In the genomic region with DNA sequence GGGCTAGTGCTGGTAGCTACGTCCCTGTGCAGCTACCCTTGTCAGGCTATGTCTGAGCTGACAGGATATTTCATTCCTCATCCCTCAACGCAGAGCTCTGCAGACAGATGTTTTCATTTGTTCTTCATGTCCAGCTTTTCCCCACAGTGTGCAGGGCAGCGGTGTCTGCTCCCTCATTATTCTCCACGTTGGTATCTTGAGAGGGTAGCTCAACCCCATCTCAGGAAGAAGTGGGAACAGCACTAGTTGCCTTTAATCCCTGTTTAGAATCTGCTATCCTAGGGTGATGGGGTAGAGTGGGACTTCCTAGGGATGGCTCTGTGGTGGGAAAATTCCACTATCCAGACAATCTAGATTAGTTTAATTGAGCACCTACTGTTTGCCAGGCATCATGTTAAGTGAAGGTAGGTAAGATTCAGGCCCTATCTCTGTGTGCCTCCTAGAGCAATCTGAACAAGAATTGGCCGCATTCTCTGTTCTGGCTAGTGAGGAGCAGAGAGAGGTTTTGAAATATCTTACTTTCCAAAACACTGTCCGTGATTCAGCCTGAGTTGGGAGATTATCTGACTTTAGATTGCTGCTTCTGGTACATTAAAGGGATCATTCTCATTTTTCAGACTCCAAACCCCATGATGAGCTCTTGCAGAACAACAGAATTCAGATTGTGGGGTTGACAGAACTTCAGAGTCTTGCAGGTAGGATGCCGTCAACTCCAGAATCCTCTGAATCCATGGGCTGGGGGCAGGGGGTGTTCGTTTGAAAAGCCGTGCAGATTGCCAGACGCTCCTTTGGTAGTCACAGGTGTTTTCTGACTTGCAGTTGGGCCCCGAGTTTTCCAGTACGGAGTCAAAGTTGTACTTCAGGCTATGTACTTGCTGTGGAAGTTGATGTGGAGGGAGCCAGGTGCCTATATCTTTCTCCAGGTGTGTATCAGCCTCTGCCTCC, we compare ENCODE assay signal across 8 cellular contexts. TPM values are rescaled to one million over a fixed set of nuclear protein-coding genes. Genes with fewer than 3 reads are reported as not detected.
DNase-seq lines count a peak whose midpoint lies in the region; ATAC-seq and TF ChIP-seq lines count a peak whose summit lies in the region.

No MANE protein-coding gene starts in this region.

- H3K27ac Mint-ChIP-seq in activated CD4-positive, alpha-beta T cell treated with anti-CD3 and anti-CD28 coated beads, Interleukin-2, amount 10 ng/mL, durations not matched to agents 24 days and 14 days: peak overlapping the region; percentile 99

- H3K36me3 ChIP-seq in left lung: peaks cover 0 to 37% of the 10 kb centered on the region in 2 donors
- peaks cover 8 to 12% of the 10 kb centered on the region in 2 donors for H3K36me3 ChIP-seq in thyroid gland

- H3K36me3 Mint-ChIP-seq in activated CD4-positive, alpha-beta T cell treated with anti-CD3 and anti-CD28 coated beads, Interleukin-2, amount 10 ng/mL, durations not matched to agents 24 days and 14 days (ENCODE audit: low read depth): peaks cover 22% of the 10 kb centered on the region

- no peaks in the 10 kb centered on the region for H3K27me3 ChIP-seq in left lung
- no peaks in the 10 kb centered on the region for H3K27me3 ChIP-seq in thyroid gland

- ATAC-seq in left lung (no peak), HG03135 (IDR thresholded peaks at IDR 0.05; ENCODE audit: unreplicated experiment) (no peak)

- no peaks in the 10 kb centered on the region for H3K9me3 Mint-ChIP-seq in activated CD4-positive, alpha-beta T cell treated with anti-CD3 and anti-CD28 coated beads, Interleukin-2, amount 10 ng/mL, durations not matched to agents 24 days and 14 days

- H3K4me3 Mint-ChIP-seq in activated CD4-positive, alpha-beta T cell treated with anti-CD3 and anti-CD28 coated beads, Interleukin-2, amount 10 ng/mL, durations not matched to agents 24 days and 14 days: peak overlapping the region; percentile 100

- no peak for DNase-seq in activated CD4-positive, alpha-beta T cell treated with anti-CD3 and anti-CD28 coated beads, Interleukin-2, amount 10 ng/mL, durations not matched to agents 24 days and 14 days
- no peak for DNase-seq in activated CD4-positive, alpha-beta T cell treated with anti-CD3 and anti-CD28 coated beads for 48 hours
- DNase-seq in left lung (no peak), thyroid gland (no peak), hippocampal formation (lab: John Stamatoyannopoulos, UW) (no peak), OCI-M2 (lab: John Stamatoyannopoulos, UW; ENCODE audit: unreplicated experiment) (no peak)

- H3K4me1 ChIP-seq in left lung (peaks cover 3 to 18% of the 10 kb centered on the region in 2 donors), thyroid gland (peaks cover 4 to 16% of the 10 kb centered on the region in 2 donors)

- WGBS in thyroid gland, 2 donors: 62 to 70% methylated on average over 11 to 12 of the region's 12 CpGs

- H3K27ac ChIP-seq in angular gyrus (ENCODE audit: low read depth, low read length): peak overlapping the region; percentile 29
- peak overlapping the region; percentile 76 to 86 for H3K27ac ChIP-seq in left lung
- peak overlapping the region in 2 of 3 donors; percentile 34 to 75 for H3K27ac ChIP-seq in thyroid gland

- H3K27me3 Mint-ChIP-seq in activated CD4-positive, alpha-beta T cell treated with anti-CD3 and anti-CD28 coated beads, Interleukin-2, amount 10 ng/mL, durations not matched to agents 24 days and 14 days: no peaks in the 10 kb centered on the region

- intact Hi-C loops in activated CD4-positive, alpha-beta T cell treated with anti-CD3 and anti-CD28 coated beads, Interleukin-2, amount 10 ng/mL, durations not matched to agents 24 days and 14 days (cut with micrococcal nuclease): loop anchor here (2.0 to 5.0 kb wide), 2 partner anchors 24 to 40 kb away; a partner anchor contains a TSS
- intact Hi-C loops in left lung (cut with DNase I): no loop called here
- intact Hi-C loops in thyroid gland (cut with DNase I): no loop called here

- peak overlapping the region; percentile 58 to 80 for H3K4me3 ChIP-seq in left lung
- peak overlapping the region; percentile 37 to 84 (median 67) for H3K4me3 ChIP-seq in thyroid gland (replicated peaks in 1 of 3)

- no peak for TF ChIP-seq CTCF in left lung (IDR thresholded peaks at IDR 0.05)
- TF ChIP-seq CTCF in thyroid gland (IDR thresholded peaks at IDR 0.05): no peak

- H3K4me1 Mint-ChIP-seq in activated CD4-positive, alpha-beta T cell treated with anti-CD3 and anti-CD28 coated beads, Interleukin-2, amount 10 ng/mL, durations not matched to agents 24 days and 14 days: peaks cover 23% of the 10 kb centered on the region

- H3K9me3 ChIP-seq in left lung: no peaks in the 10 kb centered on the region
- no peaks in the 10 kb centered on the region for H3K9me3 ChIP-seq in thyroid gland

- no peak for TF ChIP-seq POLR2A in thyroid gland (IDR thresholded peaks at IDR 0.05)

RNA-seq across cellular contexts. Expression of a gene that starts 1.0 kb away (rescaled TPM):
- total RNA-seq in activated CD4-positive, alpha-beta T cell treated with anti-CD3 and anti-CD28 coated beads, Interleukin-2, amount 10 ng/mL, durations not matched to agents 24 days and 14 days: 36.1 and 37.1 TPM in 2 replicates
- total RNA-seq in left lung (10 to 100 TPM; 28.5 to 39.0 TPM), thyroid gland (10 to 100 TPM; 27.3 to 47.1 (median 43.0) TPM)

RNA-seq across cellular contexts. Expression of a gene that starts 6.8 kb away (rescaled TPM):
- total RNA-seq in activated CD4-positive, alpha-beta T cell treated with anti-CD3 and anti-CD28 coated beads, Interleukin-2, amount 10 ng/mL, durations not matched to agents 24 days and 14 days: not detected in 2 replicates
- 100 to 1,000 TPM in 1 of 2 donors, 10 to 100 TPM in 1; 67.0 to 209 TPM for total RNA-seq in left lung
- total RNA-seq in thyroid gland: 100 to 1,000 TPM; 172 to 385 (median 287) TPM

RNA-seq across cellular contexts. Expression of a gene that starts 25.0 kb away (rescaled TPM):
- total RNA-seq in activated CD4-positive, alpha-beta T cell treated with anti-CD3 and anti-CD28 coated beads, Interleukin-2, amount 10 ng/mL, durations not matched to agents 24 days and 14 days: 31.6 and 31.7 TPM in 2 replicates
- total RNA-seq in left lung: 10 to 100 TPM in 1 of 2 donors, 1 to 10 TPM in 1; 7.2 to 15.0 TPM
- total RNA-seq in thyroid gland: 10 to 100 TPM in 2 of 4 donors, 1 to 10 TPM in 2; 8.7 to 14.9 (median 10.9) TPM

RNA-seq across cellular contexts. Expression of a gene that starts 38.9 kb away (rescaled TPM):
- 10.6 and 11.4 TPM in 2 replicates for total RNA-seq in activated CD4-positive, alpha-beta T cell treated with anti-CD3 and anti-CD28 coated beads, Interleukin-2, amount 10 ng/mL, durations not matched to agents 24 days and 14 days
- total RNA-seq in left lung: 10 to 100 TPM in 1 of 2 donors, 1 to 10 TPM in 1; 9.6 to 21.0 TPM
- total RNA-seq in thyroid gland: 10 to 100 TPM; 26.0 to 46.8 (median 30.8) TPM

Comparison
In these comparisons a context has a peak if more than half of its experiments do, and no peak if none do; other contexts are left out.
1. H3K27ac ChIP-seq: peak in every context shown above with its lines; median percentile 81 in left lung; 54 in thyroid gland; 29 in angular gyrus.
2. RNA of a gene that starts 6.8 kb away (total RNA-seq): 172 to 385 TPM in thyroid gland and 67.0 to 209 TPM in left lung; not detected in activated CD4-positive, alpha-beta T cell treated with anti-CD3 and anti-CD28 coated beads, Interleukin-2, amount 10 ng/mL, durations not matched to agents 24 days and 14 days; every median in the first group is over 10 times any median in the second.